In genomic region chr1:171625225-171625624, GRCh38 we compare ENCODE assay signal across 30 cellular contexts. TPM values are rescaled to one million over a fixed set of nuclear protein-coding genes. Genes with fewer than 3 reads are reported as not detected.
DNase-seq lines count a peak whose midpoint lies in the region; ATAC-seq, FAIRE-seq and TF ChIP-seq lines count a peak whose summit lies in the region.
"Had no signal": no experiment of that assay in that cellular context is flagged by ENCODE, and none has a peak within 500 bp of the region (broad histone marks: within the 10 kb centered on the region; RNA-seq: fewer than 3 reads in every experiment).

No MANE protein-coding gene starts in this region.

- POLR2A ChIA-PET in K562 (lab: Yijun Ruan, JAX): interaction anchor here (0.6 kb wide), 1 partner anchor 28 kb away, joined by 3 read pairs; no protein-coding TSS in a partner anchor

- no peak for TF ChIP-seq EP300 in K562 (IDR thresholded peaks at IDR 0.05; ENCODE audit: low read length)

- no peaks in the 10 kb centered on the region for H3K9me1 ChIP-seq in K562 (ENCODE audit: control insufficient read depth, insufficient read depth, low read length)

- TF ChIP-seq CTCF in OCI-LY3 (IDR thresholded peaks at IDR 0.05; ENCODE audit: low read depth, low read length): no peak
- no peak for TF ChIP-seq CTCF in K562 (IDR thresholded peaks at IDR 0.05 in 2 of 3, conservative IDR thresholded peaks at IDR 0.05 in 1 of 3; ENCODE audit: insufficient read depth in 2 of 3, low read depth in 1 of 3, low read length in 3 of 3)
- TF ChIP-seq CTCF in progenitor cell of endocrine pancreas (IDR thresholded peaks at IDR 0.05; ENCODE audit: unreplicated experiment): no peak

- in situ Hi-C loops in K562 (cut with MboI): no loop called here

- intact Hi-C loops in K562 (cut with micrococcal nuclease): no loop called here

- no peaks in the 10 kb centered on the region for H3K36me3 ChIP-seq in OCI-LY3 (replicated peaks; ENCODE audit: low read depth, low read length)
- H3K36me3 ChIP-seq in K562 (ENCODE audit: control insufficient read depth, insufficient read depth, low read length): no peaks in the 10 kb centered on the region
- H3K36me3 ChIP-seq: BE2C, BLaER1 had no signal

- H3K9me3 Mint-ChIP-seq in progenitor cell of endocrine pancreas (ENCODE audit: low read depth): no peaks in the 10 kb centered on the region
- H3K9me3 Mint-ChIP-seq: CD4-positive, alpha-beta memory T cell; CD8-positive, alpha-beta memory T cell had no signal

- no peak overlapping the region for H3K4me3 ChIP-seq in OCI-LY3 (ENCODE audit: low read length)
- H3K4me3 ChIP-seq in K562: no peak overlapping the region
- H3K4me3 ChIP-seq: BLaER1 had no signal

- H3K27ac Mint-ChIP-seq in progenitor cell of endocrine pancreas: no peak overlapping the region
- H3K27ac Mint-ChIP-seq: CD14-positive monocyte; CD4-positive, alpha-beta memory T cell; CD4-positive, CD25-positive, alpha-beta regulatory T cell; CD8-positive, alpha-beta memory T cell had no signal

- no peaks in the 10 kb centered on the region for H4K20me1 ChIP-seq in OCI-LY3 (ENCODE audit: insufficient read depth, low read length)
- no peaks in the 10 kb centered on the region for H4K20me1 ChIP-seq in K562 (replicated peaks; ENCODE audit: control insufficient read depth, insufficient read depth, low read length)
- H4K20me1 ChIP-seq: BLaER1 had no signal

- no peaks in the 10 kb centered on the region for H3K79me2 ChIP-seq in OCI-LY3 (ENCODE audit: low read length)
- no peaks in the 10 kb centered on the region for H3K79me2 ChIP-seq in K562 (ENCODE audit: control insufficient read depth, insufficient read depth, low read length)

- H3K4me1 ChIP-seq in OCI-LY3 (ENCODE audit: low read length) (peaks cover 36% of the 10 kb centered on the region), K562 (replicated peaks in 1 of 2; ENCODE audit: control insufficient read depth in 2 of 2, insufficient read depth in 2 of 2, low read length in 2 of 2) (peaks cover 5 to 11% of the 10 kb centered on the region in 2 experiments; a peak in 2 of 5 replicates)
- H3K4me1 ChIP-seq: BE2C, BLaER1 had no signal

- 14% methylated on average over 1 of the region's 1 CpG for WGBS in K562 (ENCODE audit: insufficient coverage, low coverage, missing lambda C conversion rate)

- no peaks in the 10 kb centered on the region for H3K4me1 Mint-ChIP-seq in progenitor cell of endocrine pancreas (ENCODE audit: low read depth)
- H3K4me1 Mint-ChIP-seq: CD14-positive monocyte; CD4-positive, alpha-beta memory T cell; CD4-positive, CD25-positive, alpha-beta regulatory T cell; CD8-positive, alpha-beta memory T cell had no signal

- peak; percentile 16 for FAIRE-seq in GM12891 (lab: Jason Lieb, UNC)
- no peak for FAIRE-seq in K562 (lab: Jason Lieb, UNC)
- FAIRE-seq: A204.1, GM12892 had no signal

- no peaks in the 10 kb centered on the region for H3K27me3 Mint-ChIP-seq in progenitor cell of endocrine pancreas

- H3K27me3 ChIP-seq in OCI-LY3 (ENCODE audit: low read depth, low read length) (no peaks in the 10 kb centered on the region), K562 (ENCODE audit: control insufficient read depth in 2 of 2, insufficient read depth in 2 of 2, low read length in 2 of 2) (peaks cover 4 to 15% of the 10 kb centered on the region in 2 experiments; a peak in 3 of 5 replicates)
- H3K27me3 ChIP-seq: BLaER1 had no signal

- H3K9me3 ChIP-seq in OCI-LY3 (ENCODE audit: insufficient read depth, low read length) (no peaks in the 10 kb centered on the region), K562 (replicated peaks; ENCODE audit: control insufficient read depth, insufficient read depth, low read depth, low read length) (no peaks in the 10 kb centered on the region)
- H3K9me3 ChIP-seq: BE2C, BLaER1 had no signal

- no peaks in the 10 kb centered on the region for H3K36me3 Mint-ChIP-seq in progenitor cell of endocrine pancreas (ENCODE audit: insufficient read depth)
- H3K36me3 Mint-ChIP-seq: CD14-positive monocyte; CD4-positive, alpha-beta memory T cell; CD4-positive, CD25-positive, alpha-beta regulatory T cell; CD8-positive, alpha-beta memory T cell had no signal

- H2AFZ ChIP-seq in OCI-LY3 (ENCODE audit: low read depth, low read length) (peak overlapping the region; percentile 55; the same call in 1 of the 2 replicates), K562 (ENCODE audit: low read depth, low read length) (no peak overlapping the region)

- H3K9ac ChIP-seq in OCI-LY3 (ENCODE audit: low read length) (peak overlapping the region; percentile 12; the same call in 1 of the 2 replicates), K562 (ENCODE audit: insufficient read depth in 1 of 2, low read depth in 2 of 2, low read length in 2 of 2) (no peak overlapping the region)
- H3K9ac ChIP-seq: BLaER1 had no signal

- TF ChIP-seq POLR2A in GM12891 (IDR thresholded peaks at IDR 0.05; ENCODE audit: low read depth, low read length) (no peak), K562 (conservative IDR thresholded peaks at IDR 0.05) (no peak)

- peak overlapping the region; percentile 45 for H3K4me2 ChIP-seq in OCI-LY3 (ENCODE audit: low read length)
- no peak overlapping the region for H3K4me2 ChIP-seq in K562 (ENCODE audit: insufficient read depth, low read length)
- H3K4me2 ChIP-seq: BLaER1 had no signal

- H3K4me3 Mint-ChIP-seq in progenitor cell of endocrine pancreas (ENCODE audit: low read depth): no peak overlapping the region
- H3K4me3 Mint-ChIP-seq: CD14-positive monocyte; CD4-positive, alpha-beta memory T cell; CD4-positive, CD25-positive, alpha-beta regulatory T cell; CD8-positive, alpha-beta memory T cell had no signal

- TF ChIP-seq RAD21 in K562 (CRISPR knock-in tag; conservative IDR thresholded peaks at IDR 0.05 in 1 of 2, IDR thresholded peaks at IDR 0.05 in 1 of 2): no peak

- ATAC-seq in K562: no peak

- DNase-seq in DMS 273 (lab: John Stamatoyannopoulos, UW; ENCODE audit: unreplicated experiment) (peak; percentile 41), DMS 273 treated with DMSO at 0.1 percent for 48 hours (lab: John Stamatoyannopoulos, UW) (no peak), GM12891 (ENCODE audit: insufficient read length, low spot score) (no peak), K562 (ENCODE audit: extremely low read depth in 1 of 4, low spot score in 3 of 4) (no peak), progenitor cell of endocrine pancreas (ENCODE audit: low spot score, unreplicated experiment) (no peak), 8988T (no peak), substantia nigra (lab: John Stamatoyannopoulos, UW) (no peak)
- DNase-seq: ACHN; BE2C; C1 segment of cervical spinal cord; CD4-positive, alpha-beta memory T cell; CD4-positive, CD25-positive, alpha-beta regulatory T cell; CD8-positive, alpha-beta memory T cell; COR-L47; DMS153; DMS53; DMS79; DND-41; EL; GDM1 had no signal

- CTCF ChIA-PET in K562 (lab: Yijun Ruan, JAX; ENCODE audit: low intra/inter-chr PET ratio): no interaction called here

- BruUV-seq in K562 (replicated peaks; lab: Mats Ljungman, UMichigan): no TSS peak

- peak overlapping the region; percentile 43 for H3K27ac ChIP-seq in OCI-LY3 (ENCODE audit: low read length)
- H3K27ac ChIP-seq in K562 (ENCODE audit: extremely low read depth, low read depth, low read length): no peak overlapping the region
- H3K27ac ChIP-seq in substantia nigra (ENCODE audit: low read depth, low read length, poor library complexity, severe bottlenecking): no peak overlapping the region
- H3K27ac ChIP-seq: 22Rv1, BLaER1 had no signal

TF ChIP-seq in GM12891, 5 proteins besides CTCF, POLR2A, EP300 and RAD21 (continues in another document):
- no peak for TF ChIP-seq TAF1 (IDR thresholded peaks at IDR 0.05; ENCODE audit: low read depth, low read length)

RNA-seq across cellular contexts. Expression of gene MYOCOS, which starts 3.2 kb away (rescaled TPM):
- not detected for polyA plus RNA-seq in GM12891 (2012; ENCODE audit: low read depth, missing spikeins)
- total RNA-seq in K562 (2011; cell fraction: chromatin; rRNA removed; ENCODE audit: low replicate concordance): 0.30 TPM in 1 of 2 replicates, not detected in the other
- not detected in 2 replicates for total RNA-seq in K562 (2011; cell fraction: nucleolus; rRNA removed)
- total RNA-seq in K562 (2011; cell fraction: nucleoplasm; rRNA removed): 0.31 TPM in 1 of 2 replicates, not detected in the other
- not detected in 2 replicates for total RNA-seq in K562 (2014; rRNA removed)
- total RNA-seq in K562 (2014; rRNA removed; fragmentation: Illumina TruSeq; extraction: Trizol): 0.07 TPM in 1 of 2 replicates, not detected in the other
- 0.07 TPM in 1 of 2 replicates, not detected in the other for total RNA-seq in K562 (2015; rRNA removed; fragmentation: Illumina TruSeq; extraction: Trizol)
- total RNA-seq in K562 (2021): not detected in 2 replicates
- not detected in 2 replicates for polyA plus RNA-seq in K562 (2011; rRNA removed)
- polyA plus RNA-seq in K562 (2011; cell fraction: cytosol; rRNA removed): not detected in 2 replicates
- polyA plus RNA-seq in K562 (2011; cell fraction: nucleus; rRNA removed): not detected in 2 replicates
- not detected in 2 replicates for polyA plus RNA-seq in K562 (2012)
- polyA plus RNA-seq in K562 (2014; fragmentation: Illumina TruSeq; extraction: Trizol): not detected in 2 replicates
- polyA plus RNA-seq in K562 (2014; fragmentation: Nextera tagmentation; extraction: Ambion mirVana): not detected
- polyA plus RNA-seq in K562 (2014; rRNA removed): not detected in 2 replicates
- polyA minus RNA-seq in K562 (2011; rRNA and poly(A)+ RNA removed): 0.07 TPM in 1 of 2 replicates, not detected in the other
- polyA minus RNA-seq in K562 (2011; cell fraction: cytosol; rRNA and poly(A)+ RNA removed): not detected in 2 replicates
- polyA minus RNA-seq in K562 (2011; cell fraction: nucleus; rRNA and poly(A)+ RNA removed): not detected in 2 replicates
- total RNA-seq in progenitor cell of endocrine pancreas: not detected in 2 replicates
- total RNA-seq: CD4-positive, CD25-positive, alpha-beta regulatory T cell; CD8-positive, alpha-beta memory T cell; Daoy; G401 had no signal
- polyA plus RNA-seq: AG04450; CD14-positive monocyte; CD4-positive, alpha-beta memory T cell; CD4-positive, CD25-positive, alpha-beta regulatory T cell; CD8-positive, alpha-beta memory T cell had no signal

RNA-seq across cellular contexts. Expression of gene MYOC, which starts 27.3 kb away (rescaled TPM):
- polyA plus RNA-seq in GM12891 (2012; ENCODE audit: low read depth, missing spikeins): not detected
- not detected in 2 replicates for total RNA-seq in K562 (2011; cell fraction: chromatin; rRNA removed; ENCODE audit: low replicate concordance)
- total RNA-seq in K562 (2011; cell fraction: nucleolus; rRNA removed): not detected in 2 replicates
- not detected in 2 replicates for total RNA-seq in K562 (2011; cell fraction: nucleoplasm; rRNA removed)
- total RNA-seq in K562 (2014; rRNA removed) (not detected in 2 replicates), K562 (2014; rRNA removed; fragmentation: Illumina TruSeq; extraction: Trizol) (not detected in 2 replicates), K562 (2015; rRNA removed; fragmentation: Illumina TruSeq; extraction: Trizol) (not detected in 2 replicates), K562 (2021) (not detected in 2 replicates), progenitor cell of endocrine pancreas (not detected in 2 replicates)
- polyA plus RNA-seq in K562 (2011; rRNA removed) (not detected in 2 replicates), K562 (2014; fragmentation: Illumina TruSeq; extraction: Trizol) (not detected in 2 replicates), K562 (2014; fragmentation: Nextera tagmentation; extraction: Ambion mirVana) (not detected), K562 (2014; rRNA removed) (not detected in 2 replicates)
- polyA plus RNA-seq in K562 (2011; cell fraction: cytosol; rRNA removed): not detected in 2 replicates
- not detected in 2 replicates for polyA plus RNA-seq in K562 (2011; cell fraction: nucleus; rRNA removed)
- polyA plus RNA-seq in K562 (2012): not detected in 2 replicates
- polyA minus RNA-seq in K562 (2011; rRNA and poly(A)+ RNA removed): not detected in 2 replicates
- polyA minus RNA-seq in K562 (2011; cell fraction: cytosol; rRNA and poly(A)+ RNA removed): not detected in 2 replicates
- polyA minus RNA-seq in K562 (2011; cell fraction: nucleus; rRNA and poly(A)+ RNA removed): not detected in 2 replicates
- total RNA-seq: A673; CD4-positive, alpha-beta memory T cell; CD4-positive, CD25-positive, alpha-beta regulatory T cell; CD8-positive, alpha-beta memory T cell; Daoy had no signal
- polyA plus RNA-seq: AG04450; CD14-positive monocyte; CD4-positive, alpha-beta memory T cell; CD4-positive, CD25-positive, alpha-beta regulatory T cell; CD8-positive, alpha-beta memory T cell had no signal
